ENCODE assay signal across 1 cellular context in the genomic region with DNA sequence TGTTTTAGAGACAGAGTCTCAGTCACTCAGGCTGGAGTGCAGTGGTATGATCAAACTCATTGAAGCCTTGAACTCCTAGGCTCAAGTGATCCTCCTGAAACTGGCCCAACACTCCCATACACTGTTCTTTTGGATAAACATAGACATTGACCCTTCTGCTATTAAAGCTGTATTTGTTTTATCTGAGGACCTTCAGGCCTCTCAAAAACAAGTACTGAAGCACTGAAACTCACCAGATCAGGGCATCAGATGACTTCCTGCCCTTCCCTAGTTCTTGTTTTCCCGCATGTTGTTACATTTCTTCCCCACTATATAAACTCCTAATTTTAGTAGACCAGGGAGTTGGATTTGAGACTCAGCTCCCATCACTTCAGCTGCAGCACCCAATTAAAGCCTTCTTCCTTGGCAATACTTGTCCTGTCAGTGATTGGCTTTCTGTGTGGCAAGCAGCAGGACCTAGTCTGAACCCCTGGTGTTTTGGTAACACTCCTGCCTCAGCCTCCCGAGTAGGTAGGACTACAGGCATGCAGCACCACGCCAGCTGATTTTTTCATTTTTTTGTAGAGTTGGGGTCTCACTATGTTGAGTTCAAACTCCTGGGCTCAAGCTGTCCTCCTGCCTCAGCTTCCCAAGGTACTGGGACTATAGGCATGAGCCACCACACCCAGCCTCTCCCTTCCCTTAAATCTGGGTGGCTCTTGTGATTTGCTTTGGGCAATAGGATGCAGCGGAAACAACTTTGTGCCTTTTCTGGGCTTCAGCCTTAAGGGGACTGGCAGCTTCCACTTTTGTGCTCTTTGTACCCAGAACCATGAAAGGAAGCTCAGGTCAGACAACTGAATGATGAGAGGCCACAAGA.
A peak's percentile ranks its signal among the peaks of the same experiment; 100 is the strongest.
TF ChIP-seq lines count a peak whose summit lies in the region.

No MANE protein-coding gene starts in this region.

TF ChIP-seq in HepG2, 621 proteins besides CTCF, POLR2A, EP300 and RAD21 (continued from another document and continues in another):
- no peak for TF ChIP-seq ZBTB2 (CRISPR knock-in tag; IDR thresholded peaks at IDR 0.05; ENCODE audit: low read depth)
- TF ChIP-seq ZNF572 (CRISPR knock-in tag; IDR thresholded peaks at IDR 0.05), result 0 out of 2 replicates have a peak, but pooled peaks have one; percentile 33
- TF ChIP-seq RXRA (CRISPR knock-in tag; IDR thresholded peaks at IDR 0.05), result peak; percentile 23; the same call in 1 of the 2 replicates
- peak; percentile 72; the same call in 1 of the 2 replicates for TF ChIP-seq ELF3 (CRISPR knock-in tag; IDR thresholded peaks at IDR 0.05)
- peak; percentile 87 for TF ChIP-seq NR2F6 (IDR thresholded peaks at IDR 0.05)
- peak; percentile 82 for TF ChIP-seq NR2F6 (CRISPR knock-in tag; IDR thresholded peaks at IDR 0.05)
- no peak for TF ChIP-seq KLF13 (CRISPR knock-in tag; IDR thresholded peaks at IDR 0.05)
- TF ChIP-seq, protein P1, sequence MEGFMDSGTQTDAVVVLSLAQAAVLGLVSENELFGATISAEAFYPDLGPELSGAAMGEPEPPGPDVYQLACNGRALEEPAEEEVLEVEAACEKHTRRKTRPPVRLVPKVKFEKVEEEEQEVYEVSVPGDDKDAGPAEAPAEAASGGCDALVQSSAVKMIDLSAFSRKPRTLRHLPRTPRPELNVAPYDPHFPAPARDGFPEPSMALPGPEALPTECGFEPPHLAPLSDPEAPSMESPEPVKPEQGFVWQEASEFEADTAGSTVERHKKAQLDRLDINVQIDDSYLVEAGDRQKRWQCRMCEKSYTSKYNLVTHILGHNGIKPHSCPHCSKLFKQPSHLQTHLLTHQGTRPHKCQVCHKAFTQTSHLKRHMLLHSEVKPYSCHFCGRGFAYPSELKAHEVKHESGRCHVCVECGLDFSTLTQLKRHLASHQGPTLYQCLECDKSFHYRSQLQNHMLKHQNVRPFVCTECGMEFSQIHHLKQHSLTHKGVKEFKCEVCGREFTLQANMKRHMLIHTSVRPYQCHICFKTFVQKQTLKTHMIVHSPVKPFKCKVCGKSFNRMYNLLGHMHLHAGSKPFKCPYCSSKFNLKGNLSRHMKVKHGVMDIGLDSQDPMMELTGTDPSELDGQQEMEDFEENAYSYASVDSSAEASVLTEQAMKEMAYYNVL (CRISPR knock-in tag; IDR thresholded peaks at IDR 0.05; ENCODE audit: borderline replicate concordance), result peak; percentile 93
- no peak for TF ChIP-seq ZBTB1 (CRISPR knock-in tag; IDR thresholded peaks at IDR 0.05; ENCODE audit: borderline replicate concordance)
- TF ChIP-seq HNF4A (CRISPR knock-in tag; IDR thresholded peaks at IDR 0.05), result peak; percentile 92
- TF ChIP-seq ARNTL (CRISPR knock-in tag; IDR thresholded peaks at IDR 0.05), result no peak
- no peak for TF ChIP-seq MTERF4 (CRISPR knock-in tag; IDR thresholded peaks at IDR 0.05)
- peak; percentile 63; the same call in 1 of the 2 replicates for TF ChIP-seq ERF (CRISPR knock-in tag; IDR thresholded peaks at IDR 0.05)
- peak; percentile 63; the same call in 1 of the 2 replicates for TF ChIP-seq ZNF441 (CRISPR knock-in tag; IDR thresholded peaks at IDR 0.05; ENCODE audit: borderline replicate concordance)
- TF ChIP-seq EED (CRISPR knock-in tag; IDR thresholded peaks at IDR 0.05), result peak; percentile 56; the same call in 1 of the 2 replicates
- no peak for TF ChIP-seq YEATS2 (CRISPR knock-in tag; IDR thresholded peaks at IDR 0.05; ENCODE audit: borderline replicate concordance)
- 0 out of 2 replicates have a peak, but pooled peaks have one; percentile 10 for TF ChIP-seq ZNF644 (CRISPR knock-in tag; IDR thresholded peaks at IDR 0.05; ENCODE audit: low read depth)
- no peak for TF ChIP-seq NCOA1 (CRISPR knock-in tag; IDR thresholded peaks at IDR 0.05)
- peak; percentile 47; the same call in 1 of the 2 replicates for TF ChIP-seq TFAP4 (IDR thresholded peaks at IDR 0.05; ENCODE audit: borderline replicate concordance, low read depth)
- TF ChIP-seq ZMAT3 (CRISPR knock-in tag; conservative IDR thresholded peaks at IDR 0.05), result 0 out of 2 replicates have a peak, but pooled peaks have one; percentile 39
- no peak for TF ChIP-seq ZBTB40 (IDR thresholded peaks at IDR 0.05)
- TF ChIP-seq ZBTB40 (CRISPR knock-in tag; IDR thresholded peaks at IDR 0.05), result peak; percentile 69; the same call in 1 of the 2 replicates
- peak; percentile 98 for TF ChIP-seq ZNF362 (CRISPR knock-in tag; IDR thresholded peaks at IDR 0.05; ENCODE audit: borderline replicate concordance)
- no peak for TF ChIP-seq ZNF746 (CRISPR knock-in tag; IDR thresholded peaks at IDR 0.05)
- TF ChIP-seq MEIS2 (CRISPR knock-in tag; IDR thresholded peaks at IDR 0.05), result 0 out of 2 replicates have a peak, but pooled peaks have one; percentile 58
- TF ChIP-seq NR2F1 (CRISPR knock-in tag; IDR thresholded peaks at IDR 0.05), result peak in 1 of 2 experiments; percentile 18; a peak in 1 of 4 replicates
- TF ChIP-seq NR2F2 (IDR thresholded peaks at IDR 0.05; ENCODE audit: borderline replicate concordance, low read depth), result peak; percentile 52; the same call in 1 of the 2 replicates
- peak; percentile 81 for TF ChIP-seq DPF2 (CRISPR knock-in tag; IDR thresholded peaks at IDR 0.05; ENCODE audit: borderline replicate concordance, low read depth)
- peak; percentile 91 for TF ChIP-seq ISL2 (CRISPR knock-in tag; IDR thresholded peaks at IDR 0.05)
- TF ChIP-seq, protein P2, sequence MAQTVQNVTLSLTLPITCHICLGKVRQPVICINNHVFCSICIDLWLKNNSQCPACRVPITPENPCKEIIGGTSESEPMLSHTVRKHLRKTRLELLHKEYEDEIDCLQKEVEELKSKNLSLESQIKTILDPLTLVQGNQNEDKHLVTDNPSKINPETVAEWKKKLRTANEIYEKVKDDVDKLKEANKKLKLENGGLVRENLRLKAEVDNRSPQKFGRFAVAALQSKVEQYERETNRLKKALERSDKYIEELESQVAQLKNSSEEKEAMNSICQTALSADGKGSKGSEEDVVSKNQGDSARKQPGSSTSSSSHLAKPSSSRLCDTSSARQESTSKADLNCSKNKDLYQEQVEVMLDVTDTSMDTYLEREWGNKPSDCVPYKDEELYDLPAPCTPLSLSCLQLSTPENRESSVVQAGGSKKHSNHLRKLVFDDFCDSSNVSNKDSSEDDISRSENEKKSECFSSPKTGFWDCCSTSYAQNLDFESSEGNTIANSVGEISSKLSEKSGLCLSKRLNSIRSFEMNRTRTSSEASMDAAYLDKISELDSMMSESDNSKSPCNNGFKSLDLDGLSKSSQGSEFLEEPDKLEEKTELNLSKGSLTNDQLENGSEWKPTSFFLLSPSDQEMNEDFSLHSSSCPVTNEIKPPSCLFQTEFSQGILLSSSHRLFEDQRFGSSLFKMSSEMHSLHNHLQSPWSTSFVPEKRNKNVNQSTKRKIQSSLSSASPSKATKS (CRISPR knock-in tag; IDR thresholded peaks at IDR 0.05), result no peak
- no peak for TF ChIP-seq ZNF251 (CRISPR knock-in tag; IDR thresholded peaks at IDR 0.05)
- no peak for TF ChIP-seq SP140L (CRISPR knock-in tag; IDR thresholded peaks at IDR 0.05; ENCODE audit: borderline replicate concordance)
- TF ChIP-seq SP5 (CRISPR knock-in tag; IDR thresholded peaks at IDR 0.05; ENCODE audit: borderline replicate concordance, low read depth), result peak; percentile 45; the same call in 1 of the 2 replicates
- no peak for TF ChIP-seq ELK4 (CRISPR knock-in tag; IDR thresholded peaks at IDR 0.05; ENCODE audit: borderline replicate concordance)
- no peak for TF ChIP-seq ZSCAN22 (CRISPR knock-in tag; IDR thresholded peaks at IDR 0.05)
- no peak for TF ChIP-seq GZF1 (CRISPR knock-in tag; IDR thresholded peaks at IDR 0.05)
